Comparison of ENCODE assay signal across 9 cellular contexts in the genomic region with DNA sequence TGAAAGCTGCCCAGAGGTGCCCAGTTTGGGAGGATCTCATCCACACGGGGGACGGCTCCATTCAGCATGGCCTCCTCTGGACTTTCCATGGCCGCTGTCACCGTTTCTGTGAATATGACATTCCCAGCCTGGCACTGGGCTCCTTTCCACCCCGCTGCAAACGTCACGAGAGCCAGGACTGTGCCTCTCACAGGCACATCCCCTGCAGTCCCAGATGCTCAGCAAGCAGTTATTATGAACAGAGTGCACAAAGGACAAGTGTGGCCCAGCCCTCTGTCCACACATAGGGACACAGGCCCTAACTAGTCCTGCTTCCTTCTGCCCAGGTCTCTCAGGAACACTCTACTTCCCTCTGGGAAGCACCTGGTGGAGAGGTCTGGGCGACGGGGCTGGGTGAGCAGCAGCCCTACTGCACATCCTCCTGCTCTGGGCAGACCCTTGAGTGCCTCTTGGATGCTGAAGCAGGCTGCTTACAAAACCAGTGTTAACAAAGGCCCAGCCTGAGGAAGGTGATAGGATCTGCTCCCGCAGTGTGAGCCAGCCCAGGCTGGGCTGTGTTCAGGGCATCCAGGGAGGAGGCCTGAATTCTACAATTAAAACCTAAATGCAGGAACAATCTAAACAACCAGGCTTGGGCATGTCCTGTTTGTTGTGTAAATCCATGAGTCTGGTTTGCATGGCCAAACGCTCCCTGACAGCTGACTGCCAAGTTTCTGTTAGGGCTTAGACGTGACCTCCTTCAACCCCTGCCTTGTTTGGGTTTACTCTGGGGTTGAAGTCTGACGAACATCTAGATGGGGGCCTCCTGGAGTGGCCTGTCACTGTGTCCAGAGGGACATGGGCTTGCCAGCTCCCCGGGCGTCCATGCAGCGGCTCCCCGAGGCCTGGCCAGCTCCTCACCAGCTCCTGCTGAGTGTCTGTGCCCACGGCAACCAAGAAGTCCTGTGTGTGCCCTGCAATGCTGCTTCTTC.
DNase-seq lines count a peak whose midpoint lies in the region; ATAC-seq and TF ChIP-seq lines count a peak whose summit lies in the region.
"Had no signal": no experiment of that assay in that cellular context is flagged by ENCODE, and none has a peak within 500 bp of the region (broad histone marks: within the 10 kb centered on the region; RNA-seq: fewer than 3 reads in every experiment).

No MANE protein-coding gene starts in this region.

- TF ChIP-seq CTCF in coronary artery (IDR thresholded peaks at IDR 0.05) (no peak), uterus (IDR thresholded peaks at IDR 0.05) (no peak)

- DNase-seq in activated CD8-positive, alpha-beta memory T cell treated with anti-CD3 and anti-CD28 coated beads, Interleukin-2, amount 10 ng/mL, durations not matched to agents 7 days and 5 days = peak; percentile 37
- no peak for DNase-seq in activated CD8-positive, alpha-beta memory T cell treated with anti-CD3 and anti-CD28 coated beads, Interleukin-2, amount 50 U/mL, for 4 hours
- DNase-seq in coronary artery (ENCODE audit: low spot score) = peak; percentile 88
- DNase-seq in midbrain (lab: John Stamatoyannopoulos, UW) = peak; percentile 32
- DNase-seq in uterus = peak; percentile 16 to 42
- DNase-seq in NK-92 treated with Interleukin-12 subunit alpha and Interleukin-12 subunit beta, amount 100 ng/mL, for 24 hours (lab: John Stamatoyannopoulos, UW) = no peak
- no peak for DNase-seq in SW480 (ENCODE audit: low spot score)
- no peak for DNase-seq in NCI-H1436 (lab: John Stamatoyannopoulos, UW)
- DNase-seq: NCI-H226 had no signal

- intact Hi-C loops in uterus (cut with DNase I; ENCODE audit: low total_unique reads) = no loop called here

- no peak for ATAC-seq in activated CD8-positive, alpha-beta memory T cell treated with anti-CD3 and anti-CD28 coated beads, Interleukin-2, amount 10 ng/mL, durations not matched to agents 7 days and 5 days

- peaks cover 0 to 6% of the 10 kb centered on the region in 2 donors for H3K4me1 ChIP-seq in uterus

- no peaks in the 10 kb centered on the region for H3K9me3 ChIP-seq in uterus

- no peaks in the 10 kb centered on the region for H3K36me3 ChIP-seq in uterus

- CTCF ChIA-PET in activated CD8-positive, alpha-beta memory T cell treated with anti-CD3 and anti-CD28 coated beads, Interleukin-2, amount 10 ng/mL, durations not matched to agents 7 days and 5 days (lab: Charles Lee) = interaction anchor here (5.9 kb wide), 1 partner anchor 272 kb away, joined by 43 read pairs; the partner anchor contains the start of gene GADD45G

- H3K4me3 ChIP-seq in coronary artery (no peak overlapping the region), uterus (no peak overlapping the region)

- H3K9me3 Mint-ChIP-seq in activated CD8-positive, alpha-beta memory T cell treated with anti-CD3 and anti-CD28 coated beads, Interleukin-2, amount 10 ng/mL, durations not matched to agents 7 days and 5 days (ENCODE audit: low read depth) = no peaks in the 10 kb centered on the region

- peak overlapping the region; percentile 75 to 82 for H3K27ac ChIP-seq in coronary artery
- H3K27ac ChIP-seq in uterus = peak overlapping the region; percentile 43 to 60

- TF ChIP-seq POLR2A in uterus (IDR thresholded peaks at IDR 0.05) = no peak

- no peak overlapping the region for H3K4me3 Mint-ChIP-seq in activated CD8-positive, alpha-beta memory T cell treated with anti-CD3 and anti-CD28 coated beads, Interleukin-2, amount 10 ng/mL, durations not matched to agents 7 days and 5 days

- H3K36me3 Mint-ChIP-seq in activated CD8-positive, alpha-beta memory T cell treated with anti-CD3 and anti-CD28 coated beads, Interleukin-2, amount 10 ng/mL, durations not matched to agents 7 days and 5 days = no peaks in the 10 kb centered on the region

- no peaks in the 10 kb centered on the region for H3K27me3 Mint-ChIP-seq in activated CD8-positive, alpha-beta memory T cell treated with anti-CD3 and anti-CD28 coated beads, Interleukin-2, amount 10 ng/mL, durations not matched to agents 7 days and 5 days

- no peaks in the 10 kb centered on the region for H3K4me1 Mint-ChIP-seq in activated CD8-positive, alpha-beta memory T cell treated with anti-CD3 and anti-CD28 coated beads, Interleukin-2, amount 10 ng/mL, durations not matched to agents 7 days and 5 days

- no peak overlapping the region for H3K27ac Mint-ChIP-seq in activated CD8-positive, alpha-beta memory T cell treated with anti-CD3 and anti-CD28 coated beads, Interleukin-2, amount 10 ng/mL, durations not matched to agents 7 days and 5 days

- no peaks in the 10 kb centered on the region for H3K27me3 ChIP-seq in uterus

Comparison
In these comparisons a context has a peak if more than half of its experiments do, and no peak if none do; other contexts are left out.
1. DNase-seq: peak in activated CD8-positive, alpha-beta memory T cell treated with anti-CD3 and anti-CD28 coated beads, Interleukin-2, amount 10 ng/mL, durations not matched to agents 7 days and 5 days (single experiment), coronary artery (single experiment), midbrain (single experiment) and uterus (2 of 2); none in activated CD8-positive, alpha-beta memory T cell treated with anti-CD3 and anti-CD28 coated beads, Interleukin-2, amount 50 U/mL, for 4 hours (single experiment), NK-92 treated with Interleukin-12 subunit alpha and Interleukin-12 subunit beta, amount 100 ng/mL, for 24 hours (single experiment), SW480 (single experiment) and NCI-H1436 (single experiment).